ENCODE assay signal across 14 cellular contexts in genomic region chr14:70879448-70879847, GRCh38.
"Had no signal": no experiment of that assay in that cellular context is flagged by ENCODE, and none has a peak within 500 bp of the region (broad histone marks: within the 10 kb centered on the region; RNA-seq: fewer than 3 reads in every experiment).

No MANE protein-coding gene starts in this region.

- ATAC-seq: left cardiac atrium, lower lobe of right lung had no signal

- DNase-seq: activated CD4-positive, alpha-beta memory T cell treated with anti-CD3 and anti-CD28 coated beads for 36 hours; activated CD4-positive, alpha-beta T cell treated with anti-CD3 and anti-CD28 coated beads for 1 hour; activated gamma-delta T cell; activated T-cell treated with anti-CD3 and anti-CD28 coated beads, Interleukin-2, amount 50 U/mL, for 48 hours; brain microvascular endothelial cell; glutamatergic neuron; left cardiac atrium; lower lobe of right lung; midbrain; stimulated activated CD4-positive, alpha-beta T cell treated with anti-CD3 and anti-CD28 coated beads, Interleukin-15, amount 100 ng/mL, for 24 hours; stimulated activated CD4-positive, alpha-beta T cell treated with anti-CD3 and anti-CD28 coated beads, Interleukin-4, amount 100 ng/mL, for 24 hours; testis had no signal

- H3K4me3 ChIP-seq: lower lobe of right lung, neural progenitor cell, testis had no signal

- H3K27me3 ChIP-seq: brain microvascular endothelial cell, neural progenitor cell, testis had no signal

- H3K27ac ChIP-seq: brain microvascular endothelial cell, lower lobe of right lung, neural progenitor cell, parathyroid adenoma, testis had no signal
